Comparison of ENCODE assay signal across 1 cellular context in the genomic region with DNA sequence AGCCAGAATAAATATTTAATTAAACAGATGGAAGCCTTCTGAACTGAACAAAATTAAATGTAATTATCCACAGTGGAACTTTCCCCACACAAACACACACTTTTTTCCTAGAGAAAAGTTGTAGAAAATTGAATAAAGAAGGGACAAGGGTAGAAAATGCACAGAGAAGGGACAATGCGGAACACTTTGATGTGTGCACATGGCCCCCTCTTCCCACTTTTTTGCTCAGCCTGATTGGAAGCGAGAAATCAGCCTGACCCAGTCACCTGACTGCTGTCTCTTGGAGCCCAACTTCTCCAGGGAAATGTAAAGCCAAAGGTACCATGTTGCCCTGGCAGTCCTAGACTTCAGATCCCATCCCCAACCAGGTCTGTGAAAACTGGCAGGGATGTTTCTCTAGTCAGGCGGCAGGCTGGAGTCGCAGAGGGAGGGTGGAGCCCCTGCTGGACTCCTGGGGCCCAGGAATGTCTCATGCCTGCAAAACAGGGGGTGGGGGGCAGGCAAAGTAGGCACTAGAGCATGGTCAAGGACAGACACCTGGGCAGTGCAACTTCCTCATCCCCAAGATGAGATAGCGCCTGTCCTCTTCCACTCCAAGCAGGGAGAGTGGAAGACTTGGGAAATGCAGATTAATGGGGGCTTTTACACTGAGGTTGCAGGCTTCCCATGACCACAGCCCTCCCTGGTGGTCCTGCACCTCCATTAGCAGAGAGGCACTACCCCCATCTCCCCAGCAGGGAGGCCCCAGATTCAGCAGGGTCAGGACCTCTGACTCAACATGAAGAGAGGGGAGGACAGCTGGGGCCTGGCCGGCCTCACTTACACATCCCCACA.
A peak's percentile ranks its signal among the peaks of the same experiment; 100 is the strongest.
TF ChIP-seq lines count a peak whose summit lies in the region.

No MANE protein-coding gene starts in this region.

TF ChIP-seq in HepG2, 621 proteins besides CTCF, POLR2A, EP300 and RAD21 (continued from another document and continues in another):
- TF ChIP-seq, protein P1, sequence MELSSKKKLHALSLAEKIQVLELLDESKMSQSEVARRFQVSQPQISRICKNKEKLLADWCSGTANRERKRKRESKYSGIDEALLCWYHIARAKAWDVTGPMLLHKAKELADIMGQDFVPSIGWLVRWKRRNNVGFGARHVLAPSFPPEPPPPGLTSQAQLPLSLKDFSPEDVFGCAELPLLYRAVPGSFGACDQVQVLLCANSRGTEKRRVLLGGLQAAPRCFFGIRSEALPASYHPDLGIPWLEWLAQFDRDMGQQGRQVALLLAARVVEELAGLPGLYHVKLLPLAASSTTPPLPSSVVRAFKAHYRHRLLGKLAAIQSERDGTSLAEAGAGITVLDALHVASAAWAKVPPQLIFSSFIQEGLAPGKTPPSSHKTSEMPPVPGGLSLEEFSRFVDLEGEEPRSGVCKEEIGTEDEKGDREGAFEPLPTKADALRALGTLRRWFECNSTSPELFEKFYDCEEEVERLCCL (CRISPR knock-in tag; IDR thresholded peaks at IDR 0.05; ENCODE audit: borderline replicate concordance), result no peak
- no peak; the same call in 1 of the 2 replicates for TF ChIP-seq PAX8 (CRISPR knock-in tag; IDR thresholded peaks at IDR 0.05; ENCODE audit: borderline replicate concordance)
- no peak for TF ChIP-seq ZNF329 (CRISPR knock-in tag; IDR thresholded peaks at IDR 0.05; ENCODE audit: low read depth)
- peak; percentile 42; the same call in 1 of the 2 replicates for TF ChIP-seq CBX5 (CRISPR knock-in tag; IDR thresholded peaks at IDR 0.05; ENCODE audit: borderline replicate concordance)
- TF ChIP-seq HBP1 (CRISPR knock-in tag; IDR thresholded peaks at IDR 0.05; ENCODE audit: low read depth), result peak; percentile 40; the same call in 1 of the 2 replicates
- TF ChIP-seq JUND (CRISPR knock-in tag; IDR thresholded peaks at IDR 0.05), result 0 out of 2 replicates have a peak, but pooled peaks have one; percentile 62
- TF ChIP-seq, protein P2, sequence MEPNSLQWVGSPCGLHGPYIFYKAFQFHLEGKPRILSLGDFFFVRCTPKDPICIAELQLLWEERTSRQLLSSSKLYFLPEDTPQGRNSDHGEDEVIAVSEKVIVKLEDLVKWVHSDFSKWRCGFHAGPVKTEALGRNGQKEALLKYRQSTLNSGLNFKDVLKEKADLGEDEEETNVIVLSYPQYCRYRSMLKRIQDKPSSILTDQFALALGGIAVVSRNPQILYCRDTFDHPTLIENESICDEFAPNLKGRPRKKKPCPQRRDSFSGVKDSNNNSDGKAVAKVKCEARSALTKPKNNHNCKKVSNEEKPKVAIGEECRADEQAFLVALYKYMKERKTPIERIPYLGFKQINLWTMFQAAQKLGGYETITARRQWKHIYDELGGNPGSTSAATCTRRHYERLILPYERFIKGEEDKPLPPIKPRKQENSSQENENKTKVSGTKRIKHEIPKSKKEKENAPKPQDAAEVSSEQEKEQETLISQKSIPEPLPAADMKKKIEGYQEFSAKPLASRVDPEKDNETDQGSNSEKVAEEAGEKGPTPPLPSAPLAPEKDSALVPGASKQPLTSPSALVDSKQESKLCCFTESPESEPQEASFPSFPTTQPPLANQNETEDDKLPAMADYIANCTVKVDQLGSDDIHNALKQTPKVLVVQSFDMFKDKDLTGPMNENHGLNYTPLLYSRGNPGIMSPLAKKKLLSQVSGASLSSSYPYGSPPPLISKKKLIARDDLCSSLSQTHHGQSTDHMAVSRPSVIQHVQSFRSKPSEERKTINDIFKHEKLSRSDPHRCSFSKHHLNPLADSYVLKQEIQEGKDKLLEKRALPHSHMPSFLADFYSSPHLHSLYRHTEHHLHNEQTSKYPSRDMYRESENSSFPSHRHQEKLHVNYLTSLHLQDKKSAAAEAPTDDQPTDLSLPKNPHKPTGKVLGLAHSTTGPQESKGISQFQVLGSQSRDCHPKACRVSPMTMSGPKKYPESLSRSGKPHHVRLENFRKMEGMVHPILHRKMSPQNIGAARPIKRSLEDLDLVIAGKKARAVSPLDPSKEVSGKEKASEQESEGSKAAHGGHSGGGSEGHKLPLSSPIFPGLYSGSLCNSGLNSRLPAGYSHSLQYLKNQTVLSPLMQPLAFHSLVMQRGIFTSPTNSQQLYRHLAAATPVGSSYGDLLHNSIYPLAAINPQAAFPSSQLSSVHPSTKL (CRISPR knock-in tag; IDR thresholded peaks at IDR 0.05), result no peak
- no peak for TF ChIP-seq ZNF224 (CRISPR knock-in tag; IDR thresholded peaks at IDR 0.05)
- TF ChIP-seq, protein P3, sequence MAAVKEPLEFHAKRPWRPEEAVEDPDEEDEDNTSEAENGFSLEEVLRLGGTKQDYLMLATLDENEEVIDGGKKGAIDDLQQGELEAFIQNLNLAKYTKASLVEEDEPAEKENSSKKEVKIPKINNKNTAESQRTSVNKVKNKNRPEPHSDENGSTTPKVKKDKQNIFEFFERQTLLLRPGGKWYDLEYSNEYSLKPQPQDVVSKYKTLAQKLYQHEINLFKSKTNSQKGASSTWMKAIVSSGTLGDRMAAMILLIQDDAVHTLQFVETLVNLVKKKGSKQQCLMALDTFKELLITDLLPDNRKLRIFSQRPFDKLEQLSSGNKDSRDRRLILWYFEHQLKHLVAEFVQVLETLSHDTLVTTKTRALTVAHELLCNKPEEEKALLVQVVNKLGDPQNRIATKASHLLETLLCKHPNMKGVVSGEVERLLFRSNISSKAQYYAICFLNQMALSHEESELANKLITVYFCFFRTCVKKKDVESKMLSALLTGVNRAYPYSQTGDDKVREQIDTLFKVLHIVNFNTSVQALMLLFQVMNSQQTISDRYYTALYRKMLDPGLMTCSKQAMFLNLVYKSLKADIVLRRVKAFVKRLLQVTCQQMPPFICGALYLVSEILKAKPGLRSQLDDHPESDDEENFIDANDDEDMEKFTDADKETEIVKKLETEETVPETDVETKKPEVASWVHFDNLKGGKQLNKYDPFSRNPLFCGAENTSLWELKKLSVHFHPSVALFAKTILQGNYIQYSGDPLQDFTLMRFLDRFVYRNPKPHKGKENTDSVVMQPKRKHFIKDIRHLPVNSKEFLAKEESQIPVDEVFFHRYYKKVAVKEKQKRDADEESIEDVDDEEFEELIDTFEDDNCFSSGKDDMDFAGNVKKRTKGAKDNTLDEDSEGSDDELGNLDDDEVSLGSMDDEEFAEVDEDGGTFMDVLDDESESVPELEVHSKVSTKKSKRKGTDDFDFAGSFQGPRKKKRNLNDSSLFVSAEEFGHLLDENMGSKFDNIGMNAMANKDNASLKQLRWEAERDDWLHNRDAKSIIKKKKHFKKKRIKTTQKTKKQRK (IDR thresholded peaks at IDR 0.05; ENCODE audit: low read length), result no peak
- peak; percentile 7; the same call in 1 of the 2 replicates for TF ChIP-seq HHEX (CRISPR knock-in tag; IDR thresholded peaks at IDR 0.05)
- 0 out of 2 replicates have a peak, but pooled peaks have one; percentile 12 for TF ChIP-seq ATF2 (CRISPR knock-in tag; IDR thresholded peaks at IDR 0.05)
- 0 out of 2 replicates have a peak, but pooled peaks have one; percentile 13 for TF ChIP-seq ZNF501 (CRISPR knock-in tag; IDR thresholded peaks at IDR 0.05)
- peak; percentile 51; the same call in 1 of the 2 replicates for TF ChIP-seq KDM6A (CRISPR knock-in tag; IDR thresholded peaks at IDR 0.05; ENCODE audit: low read depth)
- TF ChIP-seq ZNF292 (CRISPR knock-in tag; IDR thresholded peaks at IDR 0.05; ENCODE audit: borderline replicate concordance, low read depth), result no peak
- TF ChIP-seq, protein P4, sequence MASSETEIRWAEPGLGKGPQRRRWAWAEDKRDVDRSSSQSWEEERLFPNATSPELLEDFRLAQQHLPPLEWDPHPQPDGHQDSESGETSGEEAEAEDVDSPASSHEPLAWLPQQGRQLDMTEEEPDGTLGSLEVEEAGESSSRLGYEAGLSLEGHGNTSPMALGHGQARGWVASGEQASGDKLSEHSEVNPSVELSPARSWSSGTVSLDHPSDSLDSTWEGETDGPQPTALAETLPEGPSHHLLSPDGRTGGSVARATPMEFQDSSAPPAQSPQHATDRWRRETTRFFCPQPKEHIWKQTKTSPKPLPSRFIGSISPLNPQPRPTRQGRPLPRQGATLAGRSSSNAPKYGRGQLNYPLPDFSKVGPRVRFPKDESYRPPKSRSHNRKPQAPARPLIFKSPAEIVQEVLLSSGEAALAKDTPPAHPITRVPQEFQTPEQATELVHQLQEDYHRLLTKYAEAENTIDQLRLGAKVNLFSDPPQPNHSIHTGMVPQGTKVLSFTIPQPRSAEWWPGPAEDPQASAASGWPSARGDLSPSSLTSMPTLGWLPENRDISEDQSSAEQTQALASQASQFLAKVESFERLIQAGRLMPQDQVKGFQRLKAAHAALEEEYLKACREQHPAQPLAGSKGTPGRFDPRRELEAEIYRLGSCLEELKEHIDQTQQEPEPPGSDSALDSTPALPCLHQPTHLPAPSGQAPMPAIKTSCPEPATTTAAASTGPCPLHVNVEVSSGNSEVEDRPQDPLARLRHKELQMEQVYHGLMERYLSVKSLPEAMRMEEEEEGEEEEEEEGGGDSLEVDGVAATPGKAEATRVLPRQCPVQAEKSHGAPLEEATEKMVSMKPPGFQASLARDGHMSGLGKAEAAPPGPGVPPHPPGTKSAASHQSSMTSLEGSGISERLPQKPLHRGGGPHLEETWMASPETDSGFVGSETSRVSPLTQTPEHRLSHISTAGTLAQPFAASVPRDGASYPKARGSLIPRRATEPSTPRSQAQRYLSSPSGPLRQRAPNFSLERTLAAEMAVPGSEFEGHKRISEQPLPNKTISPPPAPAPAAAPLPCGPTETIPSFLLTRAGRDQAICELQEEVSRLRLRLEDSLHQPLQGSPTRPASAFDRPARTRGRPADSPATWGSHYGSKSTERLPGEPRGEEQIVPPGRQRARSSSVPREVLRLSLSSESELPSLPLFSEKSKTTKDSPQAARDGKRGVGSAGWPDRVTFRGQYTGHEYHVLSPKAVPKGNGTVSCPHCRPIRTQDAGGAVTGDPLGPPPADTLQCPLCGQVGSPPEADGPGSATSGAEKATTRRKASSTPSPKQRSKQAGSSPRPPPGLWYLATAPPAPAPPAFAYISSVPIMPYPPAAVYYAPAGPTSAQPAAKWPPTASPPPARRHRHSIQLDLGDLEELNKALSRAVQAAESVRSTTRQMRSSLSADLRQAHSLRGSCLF (CRISPR knock-in tag; IDR thresholded peaks at IDR 0.05; ENCODE audit: borderline replicate concordance), result no peak
- no peak for TF ChIP-seq ZNF678 (CRISPR knock-in tag; IDR thresholded peaks at IDR 0.05)
- TF ChIP-seq GZF1 (CRISPR knock-in tag; IDR thresholded peaks at IDR 0.05), result peak; percentile 77; the same call in 1 of the 2 replicates
- no peak for TF ChIP-seq ZBTB2 (CRISPR knock-in tag; IDR thresholded peaks at IDR 0.05; ENCODE audit: low read depth)
- TF ChIP-seq ZNF558 (CRISPR knock-in tag; IDR thresholded peaks at IDR 0.05; ENCODE audit: borderline replicate concordance), result no peak
- TF ChIP-seq, protein P5, sequence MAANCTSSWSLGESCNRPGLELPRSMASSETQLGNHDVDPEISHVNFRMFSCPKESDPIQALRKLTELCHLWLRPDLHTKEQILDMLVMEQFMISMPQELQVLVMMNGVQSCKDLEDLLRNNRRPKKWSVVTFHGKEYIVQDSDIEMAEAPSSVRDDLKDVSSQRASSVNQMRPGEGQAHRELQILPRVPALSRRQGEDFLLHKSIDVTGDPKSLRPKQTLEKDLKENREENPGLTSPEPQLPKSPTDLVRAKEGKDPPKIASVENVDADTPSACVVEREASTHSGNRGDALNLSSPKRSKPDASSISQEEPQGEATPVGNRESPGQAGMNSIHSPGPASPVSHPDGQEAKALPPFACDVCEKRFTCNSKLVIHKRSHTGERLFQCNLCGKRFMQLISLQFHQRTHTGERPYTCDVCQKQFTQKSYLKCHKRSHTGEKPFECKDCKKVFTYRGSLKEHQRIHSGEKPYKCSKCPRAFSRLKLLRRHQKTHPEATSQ (CRISPR knock-in tag; IDR thresholded peaks at IDR 0.05; ENCODE audit: borderline replicate concordance), result 0 out of 2 replicates have a peak, but pooled peaks have one; percentile 41
- peak; percentile 44 for TF ChIP-seq RBFOX2 (IDR thresholded peaks at IDR 0.05; ENCODE audit: low read depth, low read length)
- TF ChIP-seq, protein P6, sequence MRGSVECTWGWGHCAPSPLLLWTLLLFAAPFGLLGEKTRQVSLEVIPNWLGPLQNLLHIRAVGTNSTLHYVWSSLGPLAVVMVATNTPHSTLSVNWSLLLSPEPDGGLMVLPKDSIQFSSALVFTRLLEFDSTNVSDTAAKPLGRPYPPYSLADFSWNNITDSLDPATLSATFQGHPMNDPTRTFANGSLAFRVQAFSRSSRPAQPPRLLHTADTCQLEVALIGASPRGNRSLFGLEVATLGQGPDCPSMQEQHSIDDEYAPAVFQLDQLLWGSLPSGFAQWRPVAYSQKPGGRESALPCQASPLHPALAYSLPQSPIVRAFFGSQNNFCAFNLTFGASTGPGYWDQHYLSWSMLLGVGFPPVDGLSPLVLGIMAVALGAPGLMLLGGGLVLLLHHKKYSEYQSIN (CRISPR knock-in tag; IDR thresholded peaks at IDR 0.05; ENCODE audit: borderline replicate concordance), result no peak
- no peak for TF ChIP-seq ZSCAN12 (CRISPR knock-in tag; IDR thresholded peaks at IDR 0.05)
